19 cellular contexts compared by ENCODE assay signal in genomic region chr2:148978026-148978685, GRCh38.
DNase-seq lines count a peak whose midpoint lies in the region; ATAC-seq, FAIRE-seq and TF ChIP-seq lines count a peak whose summit lies in the region.
"Had no signal": no experiment of that assay in that cellular context is flagged by ENCODE, and none has a peak within 500 bp of the region (broad histone marks: within the 10 kb centered on the region; RNA-seq: fewer than 3 reads in every experiment).

No MANE protein-coding gene starts in this region.

- peak; percentile 58 to 66 for TF ChIP-seq RAD21 in H1 (IDR thresholded peaks at IDR 0.05 in 1 of 2, conservative IDR thresholded peaks at IDR 0.05 in 1 of 2; ENCODE audit: low read depth in 2 of 2, low read length in 2 of 2)

- WGBS in H1 (ENCODE audit: extremely low coverage in 1 of 2, insufficient coverage in 1 of 2, insufficient read length in 1 of 2, insufficient replicate concordance in 2 of 2, low coverage in 1 of 2, low lambda C conversion rate in 2 of 2, missing lambda C conversion rate in 1 of 2), 2 experiments, result 69% methylated on average over 7 of the region's 7 CpGs; no CpG with 5 or more reads in 1 of the 2 experiments
- WGBS in GM23248 (ENCODE audit: low coverage in 1 of 2, low lambda C conversion rate in 2 of 2, missing lambda C conversion rate in 2 of 2), 2 experiments, result 24 to 25% methylated on average over 7 of the region's 7 CpGs

- H2BK5ac ChIP-seq in H1 (ENCODE audit: low read depth, low read length), result no peak overlapping the region

- H3K9me3 ChIP-seq in H1 (ENCODE audit: insufficient read depth in 2 of 2, low read depth in 1 of 2, low read length in 1 of 2) (no peaks in the 10 kb centered on the region), GM23248 (ENCODE audit: low read depth) (no peaks in the 10 kb centered on the region)
- H3K9me3 ChIP-seq: ascending aorta, gastrocnemius medialis, tibial nerve had no signal

- H3K4me1 ChIP-seq in H1 (replicated peaks in 1 of 4; ENCODE audit: control insufficient read depth in 3 of 4, insufficient read depth in 4 of 4, low read length in 3 of 4) (peaks cover 5 to 18% (median 12%) of the 10 kb centered on the region in 4 experiments; a peak in 5 of 7 replicates), GM23248 (ENCODE audit: insufficient read depth) (no peaks in the 10 kb centered on the region)
- H3K4me1 ChIP-seq: ascending aorta, gastrocnemius medialis had no signal

- TF ChIP-seq CTCF in H1 (IDR thresholded peaks at IDR 0.05; ENCODE audit: control extremely low read depth in 1 of 3, insufficient read depth in 1 of 3, low read depth in 1 of 3, low read length in 3 of 3), result peak; percentile 44 to 55 (median 47)
- TF ChIP-seq CTCF in type B pancreatic cell (conservative IDR thresholded peaks at IDR 0.05), result peak; percentile 50

- no peak overlapping the region for H2BK20ac ChIP-seq in H1 (ENCODE audit: low read length)

- H3K4me1 Mint-ChIP-seq in activated naive CD4-positive, alpha-beta T cell treated with anti-CD3 and anti-CD28 coated beads, Interleukin-2, amount 10 ng/mL, durations not matched to agents 7 days and 5 days, result peaks cover 4% of the 10 kb centered on the region
- H3K4me1 Mint-ChIP-seq in type B pancreatic cell (ENCODE audit: unreplicated experiment), result peaks cover 22% of the 10 kb centered on the region

- no peak overlapping the region for H4K91ac ChIP-seq in H1 (replicated peaks; ENCODE audit: insufficient read length, low read length)

- H4K20me1 ChIP-seq in H1 (replicated peaks in 1 of 2; ENCODE audit: control insufficient read depth in 1 of 2, insufficient read depth in 2 of 2, low read length in 2 of 2) (no peaks in the 10 kb centered on the region), GM23248 (ENCODE audit: insufficient read depth) (no peaks in the 10 kb centered on the region)

- H3K56ac ChIP-seq in H1 (replicated peaks; ENCODE audit: insufficient read length, low read depth, low read length), result no peak overlapping the region

- POLR2A ChIA-PET in H1 (lab: Charles Lee; ENCODE audit: partially characterized antibody), result no interaction called here

- TF ChIP-seq POLR2A in H1 (IDR thresholded peaks at IDR 0.05; ENCODE audit: control extremely low read depth in 1 of 2, low read depth in 2 of 2, low read length in 2 of 2), result no peak

- H3K4me2 ChIP-seq in H1 (ENCODE audit: insufficient read depth in 1 of 2, low read depth in 2 of 2, low read length in 2 of 2) (no peak overlapping the region), GM23248 (ENCODE audit: unreplicated experiment) (no peak overlapping the region)

- H3K27me3 ChIP-seq in H1 (replicated peaks in 1 of 4; ENCODE audit: control insufficient read depth in 3 of 4, extremely low read depth in 1 of 4, insufficient read depth in 3 of 4, low read length in 3 of 4) (no peaks in the 10 kb centered on the region), GM23248 (replicated peaks; ENCODE audit: insufficient read depth) (peaks cover 6% of the 10 kb centered on the region)
- H3K27me3 ChIP-seq: ascending aorta, gastrocnemius medialis, tibial nerve had no signal

- no peaks in the 10 kb centered on the region for H3K79me1 ChIP-seq in H1 (ENCODE audit: low read depth, low read length)

- FAIRE-seq in H1 (lab: Jason Lieb, UNC), result no peak
- FAIRE-seq: GM19239 had no signal

- H3K14ac ChIP-seq in H1 (ENCODE audit: insufficient read length), result no peak overlapping the region

- TF ChIP-seq EP300 in H1 (IDR thresholded peaks at IDR 0.05; ENCODE audit: borderline replicate concordance in 1 of 2, low read depth in 2 of 2, low read length in 2 of 2), result no peak

- H2AFZ ChIP-seq in H1 (ENCODE audit: low read length) (no peak overlapping the region), GM23248 (no peak overlapping the region)

- H2BK120ac ChIP-seq in H1 (replicated peaks; ENCODE audit: low read depth, low read length), result no peak overlapping the region

- H4K5ac ChIP-seq in H1 (ENCODE audit: insufficient read length, low read depth, low read length), result no peak overlapping the region

- H3K23ac ChIP-seq in H1 (ENCODE audit: insufficient read length), result no peak overlapping the region

- peak overlapping the region; percentile 33 for H3K27ac Mint-ChIP-seq in activated naive CD4-positive, alpha-beta T cell treated with anti-CD3 and anti-CD28 coated beads, Interleukin-2, amount 10 ng/mL, durations not matched to agents 7 days and 5 days
- no peak overlapping the region for H3K27ac Mint-ChIP-seq in activated naive CD4-positive, alpha-beta T cell treated with anti-CD3 and anti-CD28 coated beads, Interleukin-2, amount 50 U/mL, for 72 hours
- H3K27ac Mint-ChIP-seq in type B pancreatic cell, result no peak overlapping the region
- H3K27ac Mint-ChIP-seq: activated T-cell treated with anti-CD3 and anti-CD28 coated beads, Interleukin-2, amount 50 U/mL, for 72 hours had no signal

- no peak overlapping the region for H2AK5ac ChIP-seq in H1 (ENCODE audit: low read depth, low read length)

- no peaks in the 10 kb centered on the region for H3K36me3 Mint-ChIP-seq in activated naive CD4-positive, alpha-beta T cell treated with anti-CD3 and anti-CD28 coated beads, Interleukin-2, amount 10 ng/mL, durations not matched to agents 7 days and 5 days
- peaks cover 0 to 14% of the 10 kb centered on the region in 2 donors for H3K36me3 Mint-ChIP-seq in activated naive CD4-positive, alpha-beta T cell treated with anti-CD3 and anti-CD28 coated beads, Interleukin-2, amount 50 U/mL, for 72 hours
- peaks cover 26% of the 10 kb centered on the region for H3K36me3 Mint-ChIP-seq in type B pancreatic cell

- H3K9me3 Mint-ChIP-seq in activated naive CD4-positive, alpha-beta T cell treated with anti-CD3 and anti-CD28 coated beads, Interleukin-2, amount 10 ng/mL, durations not matched to agents 7 days and 5 days, result no peaks in the 10 kb centered on the region
- no peaks in the 10 kb centered on the region for H3K9me3 Mint-ChIP-seq in activated naive CD4-positive, alpha-beta T cell treated with anti-CD3 and anti-CD28 coated beads, Interleukin-2, amount 50 U/mL, for 72 hours
- H3K9me3 Mint-ChIP-seq in type B pancreatic cell, result no peaks in the 10 kb centered on the region
- H3K9me3 Mint-ChIP-seq: activated T-cell treated with anti-CD3 and anti-CD28 coated beads, Interleukin-2, amount 50 U/mL, for 72 hours had no signal

- H4K8ac ChIP-seq in H1 (ENCODE audit: extremely low read depth, insufficient read depth, low read length), result no peak overlapping the region

- H3F3A ChIP-seq in GM23248 (ENCODE audit: insufficient read depth), result no peaks in the 10 kb centered on the region

- in situ Hi-C loops in GM23248 (cut with MboI), result loop anchor here (10.0 to 25.0 kb wide), 2 partner anchors 343 to 991 kb away; no protein-coding TSS in a partner anchor

- H3K9me2 ChIP-seq in GM23248 (ENCODE audit: insufficient read depth), result no peaks in the 10 kb centered on the region

- no peak for ATAC-seq in activated naive CD4-positive, alpha-beta T cell treated with anti-CD3 and anti-CD28 coated beads, Interleukin-2, amount 50 U/mL, for 72 hours
- no peak for ATAC-seq in HG02571 (IDR thresholded peaks at IDR 0.05; ENCODE audit: unreplicated experiment)
- ATAC-seq: activated T-cell treated with anti-CD3 and anti-CD28 coated beads, Interleukin-2, amount 50 U/mL, for 72 hours had no signal

- H3K9ac ChIP-seq in H1 (replicated peaks in 1 of 4; ENCODE audit: extremely low read depth in 1 of 4, low read depth in 3 of 4, low read length in 3 of 4) (no peak overlapping the region), GM23248 (no peak overlapping the region)

- no peak overlapping the region for H3K4me3 Mint-ChIP-seq in activated naive CD4-positive, alpha-beta T cell treated with anti-CD3 and anti-CD28 coated beads, Interleukin-2, amount 10 ng/mL, durations not matched to agents 7 days and 5 days
- H3K4me3 Mint-ChIP-seq in type B pancreatic cell, result no peak overlapping the region
- H3K4me3 Mint-ChIP-seq: activated T-cell treated with anti-CD3 and anti-CD28 coated beads, Interleukin-2, amount 50 U/mL, for 72 hours had no signal

- no peak overlapping the region for H2BK12ac ChIP-seq in H1 (ENCODE audit: low read depth, low read length)

- CTCF ChIA-PET in activated naive CD4-positive, alpha-beta T cell treated with anti-CD3 and anti-CD28 coated beads, Interleukin-2, amount 10 ng/mL, durations not matched to agents 7 days and 5 days (lab: Charles Lee), result interaction anchor here (1.0 kb wide), 1 partner anchor 776 kb away, joined by 3 read pairs; no protein-coding TSS in a partner anchor
- CTCF ChIA-PET in H1 (lab: Charles Lee; ENCODE audit: partially characterized antibody), result interaction anchor here (0.6 to 2.3 kb wide), 10 partner anchors 9 to 1002 kb away, joined by 3 to 13 read pairs (median 4); no protein-coding TSS in a partner anchor

- H3K4ac ChIP-seq in H1 (replicated peaks; ENCODE audit: insufficient read length, low read depth, low read length), result no peak overlapping the region

- no peaks in the 10 kb centered on the region for H3K23me2 ChIP-seq in H1 (ENCODE audit: low read depth, low read length)

- H3K18ac ChIP-seq in H1 (ENCODE audit: extremely low read depth, low read length), result no peak overlapping the region

- no peak overlapping the region for H3K27ac ChIP-seq in H1 (ENCODE audit: low read depth, low read length)
- H3K27ac ChIP-seq in GM23248, result no peak overlapping the region
- H3K27ac ChIP-seq: ascending aorta, HL-60 had no signal

- no peak overlapping the region for H3K4me3 ChIP-seq in H1 (ENCODE audit: extremely low read depth in 1 of 4, insufficient read depth in 2 of 4, low read depth in 3 of 4, low read length in 4 of 4)
- H3K4me3 ChIP-seq in GM23248, result no peak overlapping the region
- H3K4me3 ChIP-seq: ascending aorta, gastrocnemius medialis, tibial nerve had no signal

- DNase-seq in activated naive CD4-positive, alpha-beta T cell treated with anti-CD3 and anti-CD28 coated beads, Interleukin-2, amount 10 ng/mL, durations not matched to agents 7 days and 5 days, result no peak
- no peak for DNase-seq in activated naive CD4-positive, alpha-beta T cell treated with anti-CD3 and anti-CD28 coated beads, Interleukin-2, amount 50 U/mL, for 72 hours (ENCODE audit: low spot score in 2 of 2)
- DNase-seq in NCI-H446 treated with DMSO at 0.1 percent for 48 hours (lab: John Stamatoyannopoulos, UW) (peak; percentile 77), H1 (ENCODE audit: low read depth in 1 of 2, low spot score in 2 of 2) (no peak), type B pancreatic cell (ENCODE audit: extremely low spot score, unreplicated experiment) (no peak), NCI-H345 (lab: John Stamatoyannopoulos, UW) (no peak), GM23248 (no peak)
- DNase-seq: ACHN; activated CD4-positive, alpha-beta T cell treated with anti-CD3 and anti-CD28 coated beads for 48 hours; activated T-cell treated with anti-CD3 and anti-CD28 coated beads, Interleukin-2, amount 50 U/mL, for 72 hours; Calu3; islet precursor cell; NCI-H1930 had no signal

- no peak overlapping the region for H2BK15ac ChIP-seq in H1 (ENCODE audit: low read length)

- H3K79me2 ChIP-seq in H1 (ENCODE audit: control insufficient read depth in 1 of 2, insufficient read depth in 2 of 2, low read length in 2 of 2), result no peaks in the 10 kb centered on the region
- no peaks in the 10 kb centered on the region for H3K79me2 ChIP-seq in GM23248 (ENCODE audit: insufficient read depth)

- H3K27me3 Mint-ChIP-seq in activated naive CD4-positive, alpha-beta T cell treated with anti-CD3 and anti-CD28 coated beads, Interleukin-2, amount 10 ng/mL, durations not matched to agents 7 days and 5 days, result no peaks in the 10 kb centered on the region
- no peaks in the 10 kb centered on the region for H3K27me3 Mint-ChIP-seq in type B pancreatic cell

- H3K36me3 ChIP-seq in H1 (ENCODE audit: control insufficient read depth in 2 of 4, insufficient read depth in 4 of 4, low read length in 3 of 4) (peaks cover 0 to 25% (median 16%) of the 10 kb centered on the region in 4 experiments; a peak in 3 of 8 replicates), GM23248 (ENCODE audit: low read depth) (no peaks in the 10 kb centered on the region)
- H3K36me3 ChIP-seq: ascending aorta, gastrocnemius medialis, tibial nerve had no signal
